Comparison of ENCODE assay signal across 17 cellular contexts in genomic region chr9:3696368-3696767, GRCh38.
DNase-seq lines count a peak whose midpoint lies in the region; TF ChIP-seq lines count a peak whose summit lies in the region.
"Had no signal": no experiment of that assay in that cellular context is flagged by ENCODE, and none has a peak within 500 bp of the region (broad histone marks: within the 10 kb centered on the region; RNA-seq: fewer than 3 reads in every experiment).

No MANE protein-coding gene starts in this region.

- H3K36me3 Mint-ChIP-seq in endodermal cell (ENCODE audit: low read depth) = no peaks in the 10 kb centered on the region
- H3K36me3 Mint-ChIP-seq: CD8-positive, alpha-beta T cell had no signal

- no peak for TF ChIP-seq CTCF in endodermal cell (conservative IDR thresholded peaks at IDR 0.05)

- H3K4me3 Mint-ChIP-seq in endodermal cell = no peak overlapping the region
- H3K4me3 Mint-ChIP-seq: CD8-positive, alpha-beta T cell; T-cell had no signal

- peak; percentile 4 for DNase-seq in NCI-H2227 (lab: John Stamatoyannopoulos, UW; ENCODE audit: unreplicated experiment)
- DNase-seq in NCI-H2227 treated with DMSO at 0.1 percent for 48 hours (lab: John Stamatoyannopoulos, UW) = no peak
- DNase-seq in NCI-H524 (lab: John Stamatoyannopoulos, UW) = peak; percentile 3 to 75
- peak; percentile 63 for DNase-seq in endodermal cell
- peak; percentile 31 for DNase-seq in iPS-NIHi7 (ENCODE audit: extremely low spot score)
- no peak for DNase-seq in stimulated activated CD4-positive, alpha-beta T cell treated with anti-CD3 and anti-CD28 coated beads, Interleukin-4, amount 100 ng/mL, for 4 hours
- no peak for DNase-seq in hepatic stellate cell (ENCODE audit: low spot score)
- DNase-seq in NAMALWA (ENCODE audit: low spot score) = no peak
- DNase-seq: CD8-positive, alpha-beta T cell; DMS 273 treated with DMSO at 0.1 percent for 48 hours; MV-4-11; NCI-H1694; SHP77; SK-N-SH; T-cell had no signal

- no peaks in the 10 kb centered on the region for H3K4me1 ChIP-seq in endodermal cell (ENCODE audit: control insufficient read depth, insufficient read depth, low read length)

- H3K27ac Mint-ChIP-seq in endodermal cell = no peak overlapping the region
- H3K27ac Mint-ChIP-seq: CD8-positive, alpha-beta T cell; T-cell had no signal

- 20 to 34% methylated on average over 1 to 2 of the region's 2 CpGs for WGBS in endodermal cell (ENCODE audit: insufficient coverage in 1 of 2, insufficient read length in 1 of 2), 2 experiments

- peaks cover 8% of the 10 kb centered on the region for H3K27me3 Mint-ChIP-seq in endodermal cell (ENCODE audit: insufficient read depth)

- H3K9me3 ChIP-seq in endodermal cell (ENCODE audit: control insufficient read depth, low read length) = no peaks in the 10 kb centered on the region
- H3K9me3 ChIP-seq: BLaER1, SK-N-SH had no signal

- H3K9ac ChIP-seq in endodermal cell (ENCODE audit: extremely low read depth, low read length, poor library complexity, severe bottlenecking) = no peak overlapping the region
- H3K9ac ChIP-seq: BLaER1, SK-N-SH had no signal

- no peaks in the 10 kb centered on the region for H3K27me3 ChIP-seq in endodermal cell (ENCODE audit: control insufficient read depth, insufficient read depth, low read length, poor library complexity, severe bottlenecking)
- H3K27me3 ChIP-seq: BLaER1 had no signal

- no peak overlapping the region for H3K27ac ChIP-seq in endodermal cell (ENCODE audit: low read depth, low read length)
- H3K27ac ChIP-seq: BLaER1 had no signal

- no peaks in the 10 kb centered on the region for H3K9me3 Mint-ChIP-seq in endodermal cell

- H3K4me1 Mint-ChIP-seq in endodermal cell = peaks cover 9% of the 10 kb centered on the region
- H3K4me1 Mint-ChIP-seq: T-cell had no signal

- H3K4me3 ChIP-seq in endodermal cell (ENCODE audit: low read length) = no peak overlapping the region
- H3K4me3 ChIP-seq: BLaER1, K562 had no signal

- H3K36me3 ChIP-seq in endodermal cell (ENCODE audit: control insufficient read depth, insufficient read depth, low read length) = no peaks in the 10 kb centered on the region
- H3K36me3 ChIP-seq: BLaER1 had no signal

Comparison
In these comparisons a context has a peak if more than half of its experiments do, and no peak if none do; other contexts are left out.
1. DNase-seq: peak in NCI-H2227 (single experiment), NCI-H524 (2 of 2), endodermal cell (single experiment) and iPS-NIHi7 (single experiment); none in NCI-H2227 treated with DMSO at 0.1 percent for 48 hours (single experiment), stimulated activated CD4-positive, alpha-beta T cell treated with anti-CD3 and anti-CD28 coated beads, Interleukin-4, amount 100 ng/mL, for 4 hours (0 of 2), hepatic stellate cell (single experiment) and NAMALWA (single experiment).